In genomic region chr1:116620392-116620791, GRCh38 we compare ENCODE assay signal across 2 cellular contexts. TPM values are rescaled to one million over a fixed set of nuclear protein-coding genes. Genes with fewer than 3 reads are reported as not detected.
"Had no signal": no experiment of that assay in that cellular context is flagged by ENCODE, and none has a peak within 500 bp of the region (broad histone marks: within the 10 kb centered on the region; RNA-seq: fewer than 3 reads in every experiment).

No MANE protein-coding gene starts in this region.

RNA-seq across cellular contexts. Expression of gene IGSF3, which starts 47.1 kb away (rescaled TPM):
- polyA plus RNA-seq: immature natural killer cell; naive thymus-derived CD8-positive, alpha-beta T cell had no signal
